ENCODE assay signal across 8 cellular contexts in genomic region chr2:240820607-240821428, GRCh38.
DNase-seq lines count a peak whose midpoint lies in the region; ATAC-seq lines count a peak whose summit lies in the region.

No MANE protein-coding gene starts in this region.

- peak overlapping the region; percentile 89 for H3K4me3 ChIP-seq in neuron (ENCODE audit: low read length)

- H2AFZ ChIP-seq in neuron (ENCODE audit: low read depth, low read length), result peak overlapping the region; percentile 95

- peak overlapping the region; percentile 70 for H3K27ac ChIP-seq in caudate nucleus (ENCODE audit: low read depth, low read length)

- DNase-seq in ELF-1 (ENCODE audit: low read depth, low spot score) (peak; percentile 45), NCI-H510A treated with DMSO at 0.1 percent for 48 hours (lab: John Stamatoyannopoulos, UW) (peak; percentile 76), caudate nucleus (lab: John Stamatoyannopoulos, UW) (peak in 36 of 61 donors; percentile 40 to 85 (median 60)), 8988T (no peak), HCEC 1CT (no peak)

- peaks cover 5% of the 10 kb centered on the region for H3K36me3 ChIP-seq in neuron (ENCODE audit: insufficient read depth, low read length)

- peaks cover 25% of the 10 kb centered on the region for H3K4me1 ChIP-seq in neuron (ENCODE audit: insufficient read depth, low read length)

- H3K9me3 ChIP-seq in neuron (ENCODE audit: low read length), result peaks cover 3% of the 10 kb centered on the region

- H3K27me3 ChIP-seq in neuron (ENCODE audit: insufficient read depth, low read length), result no peaks in the 10 kb centered on the region

- ATAC-seq in GM18873 (IDR thresholded peaks at IDR 0.05; ENCODE audit: low FRiP score, unreplicated experiment), result no peak
- ATAC-seq in HG02759 (IDR thresholded peaks at IDR 0.05; ENCODE audit: unreplicated experiment), result no peak

Comparison
In these comparisons a context has a peak if more than half of its experiments do, and no peak if none do; other contexts are left out.
1. DNase-seq: peak in ELF-1 (single experiment), NCI-H510A treated with DMSO at 0.1 percent for 48 hours (single experiment) and caudate nucleus (36 of 61); none in 8988T (single experiment) and HCEC 1CT (single experiment).